In genomic region chr4:86543560-86544312, GRCh38 we compare ENCODE assay signal across 14 cellular contexts. TPM values are rescaled to one million over a fixed set of nuclear protein-coding genes. Genes with fewer than 3 reads are reported as not detected.
DNase-seq lines count a peak whose midpoint lies in the region; ATAC-seq, FAIRE-seq and TF ChIP-seq lines count a peak whose summit lies in the region.
"Had no signal": no experiment of that assay in that cellular context is flagged by ENCODE, and none has a peak within 500 bp of the region (broad histone marks: within the 10 kb centered on the region; RNA-seq: fewer than 3 reads in every experiment).

No MANE protein-coding gene starts in this region.

- H2BK5ac ChIP-seq in mesendoderm (ENCODE audit: low read length): no peak overlapping the region

- no peaks in the 10 kb centered on the region for H3K36me3 Mint-ChIP-seq in astrocyte (ENCODE audit: low read depth, unreplicated experiment)

- H3K9me3 ChIP-seq in HAP-1: no peaks in the 10 kb centered on the region
- no peaks in the 10 kb centered on the region for H3K9me3 ChIP-seq in astrocyte (ENCODE audit: insufficient read depth, low read depth, low read length)
- no peaks in the 10 kb centered on the region for H3K9me3 ChIP-seq in tibial nerve
- H3K9me3 ChIP-seq in psoas muscle: no peaks in the 10 kb centered on the region
- H3K9me3 ChIP-seq: Caco-2, thyroid gland had no signal

- ATAC-seq in psoas muscle: no peak

- H3K27me3 ChIP-seq in HAP-1 (ENCODE audit: low read depth): 0 out of 2 replicates have a peak, but pooled peaks cover 2% of the 10 kb centered on the region
- H3K27me3 ChIP-seq in astrocyte (ENCODE audit: insufficient read depth, low read length): no peaks in the 10 kb centered on the region
- no peaks in the 10 kb centered on the region for H3K27me3 ChIP-seq in mesendoderm (ENCODE audit: insufficient read depth, low read length, poor library complexity)
- no peaks in the 10 kb centered on the region for H3K27me3 ChIP-seq in tibial nerve
- H3K27me3 ChIP-seq in psoas muscle (ENCODE audit: insufficient read depth in 3 of 3, low read length in 2 of 3): peaks cover 0 to 7% (median 5%) of the 10 kb centered on the region in 3 donors
- H3K27me3 ChIP-seq: thyroid gland had no signal

- WGBS in mesendoderm (ENCODE audit: extremely low coverage, insufficient coverage, low lambda C conversion rate): no CpG with 5 or more reads among the region's 2 CpGs
- 12 to 21% methylated on average over 2 of the region's 2 CpGs for WGBS in tibial nerve, 2 donors
- WGBS in psoas muscle, 3 donors: 36 to 43% (median 37%) methylated on average over 2 of the region's 2 CpGs

- no peak overlapping the region for H3K18ac ChIP-seq in mesendoderm (ENCODE audit: low read length)

- no peak overlapping the region for H2AK5ac ChIP-seq in mesendoderm (ENCODE audit: low read length)

- no peak overlapping the region for H3K4ac ChIP-seq in mesendoderm (ENCODE audit: low read depth, low read length)

- peak; percentile 45 for FAIRE-seq in astrocyte (lab: Jason Lieb, UNC)
- FAIRE-seq: small intestine had no signal

- no peak overlapping the region for H4K5ac ChIP-seq in mesendoderm (ENCODE audit: low read length)

- no peaks in the 10 kb centered on the region for H3K9me3 Mint-ChIP-seq in astrocyte (ENCODE audit: unreplicated experiment)

- no peaks in the 10 kb centered on the region for H3K79me2 ChIP-seq in astrocyte (ENCODE audit: insufficient read depth, low read length)
- H3K79me2 ChIP-seq in mesendoderm (ENCODE audit: control insufficient read depth, insufficient read depth, low read length): no peaks in the 10 kb centered on the region

- no peaks in the 10 kb centered on the region for H3K79me1 ChIP-seq in mesendoderm (ENCODE audit: low read length)

- H3K23ac ChIP-seq in mesendoderm (ENCODE audit: low read length): no peak overlapping the region

- peaks cover 31% of the 10 kb centered on the region for H3K4me1 Mint-ChIP-seq in astrocyte (ENCODE audit: low read depth, unreplicated experiment)

- H4K20me1 ChIP-seq in astrocyte (ENCODE audit: insufficient read depth, low read length): no peaks in the 10 kb centered on the region

- H3K27ac ChIP-seq in astrocyte (ENCODE audit: low read depth, low read length) (no peak overlapping the region), mesendoderm (ENCODE audit: low read depth, low read length) (no peak overlapping the region), tibial nerve (peak overlapping the region in 2 of 4 donors; percentile 10 to 14), psoas muscle (no peak overlapping the region)

- H3K27ac Mint-ChIP-seq in astrocyte (ENCODE audit: unreplicated experiment): peak overlapping the region; percentile 83
- H3K27ac Mint-ChIP-seq: dendritic cell treated with granulocyte-macrophage colony-stimulating factor and Interleukin-4, amounts not matched to agents 40 ng/mL and 50 ng/mL, for 4 days had no signal

- H2BK120ac ChIP-seq in mesendoderm (ENCODE audit: low read depth, low read length): no peak overlapping the region

- no peaks in the 10 kb centered on the region for H3K36me3 ChIP-seq in HAP-1 (replicated peaks)
- H3K36me3 ChIP-seq in astrocyte (ENCODE audit: insufficient read depth, low read length): no peaks in the 10 kb centered on the region
- no peaks in the 10 kb centered on the region for H3K36me3 ChIP-seq in mesendoderm (ENCODE audit: control insufficient read depth, insufficient read depth, low read length)
- H3K36me3 ChIP-seq in tibial nerve: no peaks in the 10 kb centered on the region
- no peaks in the 10 kb centered on the region for H3K36me3 ChIP-seq in psoas muscle (ENCODE audit: insufficient read depth in 1 of 2, low read depth in 1 of 2)
- H3K36me3 ChIP-seq: thyroid gland had no signal

- no peak overlapping the region for H3K4me3 Mint-ChIP-seq in astrocyte (ENCODE audit: unreplicated experiment)
- H3K4me3 Mint-ChIP-seq: dendritic cell treated with granulocyte-macrophage colony-stimulating factor and Interleukin-4, amounts not matched to agents 40 ng/mL and 50 ng/mL, for 4 days had no signal

- TF ChIP-seq CTCF in astrocyte (IDR thresholded peaks at IDR 0.05; ENCODE audit: insufficient read depth, low read depth, low read length) (no peak), GM13976 (IDR thresholded peaks at IDR 0.05; ENCODE audit: borderline replicate concordance, control extremely low read depth, extremely low read depth, insufficient read depth, missing control alignments) (no peak), tibial nerve (IDR thresholded peaks at IDR 0.05) (no peak), psoas muscle (IDR thresholded peaks at IDR 0.05) (no peak)

- no peak for TF ChIP-seq POLR2A in tibial nerve (IDR thresholded peaks at IDR 0.05)

- no peak overlapping the region for H3K4me3 ChIP-seq in HAP-1
- H3K4me3 ChIP-seq in astrocyte (ENCODE audit: insufficient read depth, low read depth, low read length): no peak overlapping the region
- no peak overlapping the region for H3K4me3 ChIP-seq in mesendoderm (ENCODE audit: low read length)
- no peak overlapping the region for H3K4me3 ChIP-seq in tibial nerve
- H3K4me3 ChIP-seq in psoas muscle: no peak overlapping the region
- H3K4me3 ChIP-seq: thyroid gland had no signal

- H3K4me2 ChIP-seq in astrocyte (ENCODE audit: low read length): peak overlapping the region; percentile 49
- no peak overlapping the region for H3K4me2 ChIP-seq in mesendoderm (ENCODE audit: low read length)

- no peak for TF ChIP-seq EP300 in tibial nerve (IDR thresholded peaks at IDR 0.05)

- DNase-seq in Caki2 (ENCODE audit: low read depth) (peak; percentile 4), HAP-1 (ENCODE audit: low spot score in 2 of 2) (peak; percentile 48 to 99), astrocyte (ENCODE audit: low read depth) (peak; percentile 89), mesendoderm (peak; percentile 83), GM13976 (ENCODE audit: low spot score) (no peak), tibial nerve (ENCODE audit: low spot score in 2 of 2) (no peak), psoas muscle (no peak), NCI-H1436 treated with DMSO at 0.1 percent for 48 hours (lab: John Stamatoyannopoulos, UW) (no peak)
- DNase-seq: Caco-2, foreskin melanocyte, NCI-H1930, small intestine, thyroid gland had no signal

- H3K9ac ChIP-seq in astrocyte (ENCODE audit: low read length): peak overlapping the region; percentile 17
- no peak overlapping the region for H3K9ac ChIP-seq in mesendoderm (ENCODE audit: low read length)

- no peak overlapping the region for H4K8ac ChIP-seq in mesendoderm (ENCODE audit: low read depth, low read length)

- no peak overlapping the region for H2BK15ac ChIP-seq in mesendoderm (replicated peaks; ENCODE audit: low read depth)

- H3K4me1 ChIP-seq in HAP-1 (peaks cover 19% of the 10 kb centered on the region), astrocyte (ENCODE audit: insufficient read depth, low read length) (peaks cover 4% of the 10 kb centered on the region), mesendoderm (ENCODE audit: control insufficient read depth, low read depth, low read length) (peaks cover 2% of the 10 kb centered on the region), tibial nerve (peaks cover 0 to 34% (median 8%) of the 10 kb centered on the region in 4 donors), psoas muscle (no peaks in the 10 kb centered on the region)
- H3K4me1 ChIP-seq: Caco-2 had no signal

- no peak overlapping the region for H2AFZ ChIP-seq in astrocyte (ENCODE audit: low read depth, low read length)

- intact Hi-C loops in psoas muscle (cut with DNase I): no loop called here

- no peaks in the 10 kb centered on the region for H3K27me3 Mint-ChIP-seq in astrocyte (ENCODE audit: low read depth, unreplicated experiment)

- in situ Hi-C loops in Caki2 (cut with HindIII; ENCODE audit: low pct_unique_long_range_greater_than_20kb, low sequenced_read_pairs) (no loop called here), HAP-1 (cut with MboI; ENCODE audit: low sequenced_read_pairs) (no loop called here), GM13976 (cut with MboI; ENCODE audit: low sequenced_read_pairs, unreplicated experiment) (no loop called here)

- no peak overlapping the region for H3K56ac ChIP-seq in mesendoderm (ENCODE audit: low read length)

RNA-seq across cellular contexts. Expression of gene PTPN13, which starts 50.4 kb away (rescaled TPM):
- 6.8 and 15.4 TPM in 2 replicates for total RNA-seq in Caki2 (2014; rRNA removed; shearing (Covaris generic); ENCODE audit: low replicate concordance)
- total RNA-seq in astrocyte (46.2 and 50.3 TPM in 2 replicates), tibial nerve (100 to 1,000 TPM in 1 of 4 donors, 10 to 100 TPM in 3; 86.4 to 113 (median 92.6) TPM), psoas muscle (1 to 10 TPM in 3 of 4 donors, under 1 TPM in 1; 0.89 to 2.4 (median 1.2) TPM)
- polyA plus RNA-seq in mesendoderm (2013, experiment 1 of 2): 30.1 TPM
- polyA plus RNA-seq in mesendoderm (2013, experiment 2 of 2): 31.0 TPM
- under 1 TPM; 0.22 to 0.65 (median 0.36) TPM for polyA plus RNA-seq in psoas muscle

Comparison
In these comparisons a context has a peak if more than half of its experiments do, and no peak if none do; other contexts are left out.
1. DNase-seq: peak in Caki2 (single experiment), HAP-1 (2 of 2), astrocyte (single experiment) and mesendoderm (single experiment); none in GM13976 (single experiment), tibial nerve (0 of 2), psoas muscle (0 of 2) and NCI-H1436 treated with DMSO at 0.1 percent for 48 hours (single experiment).